Comparison of ENCODE assay signal across 1 cellular context in the genomic region with DNA sequence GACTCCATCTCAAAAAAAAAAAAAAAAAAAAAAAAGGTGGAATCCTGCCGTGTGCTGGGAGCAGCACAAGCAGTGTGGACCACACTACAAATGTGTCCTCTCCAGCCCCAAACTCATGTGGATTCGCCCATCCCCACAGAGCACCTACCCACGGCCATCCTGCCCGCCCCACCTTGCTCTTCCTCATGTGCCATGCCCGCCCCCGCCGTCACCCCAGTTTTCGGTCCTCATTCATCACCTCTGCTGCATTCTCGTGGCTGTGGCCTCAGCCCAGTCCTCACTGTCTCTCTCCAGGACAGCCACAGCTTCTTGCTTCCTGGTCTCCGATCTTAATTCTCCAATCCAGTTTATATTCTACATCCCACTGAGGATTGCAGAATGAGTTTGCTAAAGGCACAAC.
TF ChIP-seq lines count a peak whose summit lies in the region.

No MANE protein-coding gene starts in this region.

TF ChIP-seq in GM12878, 131 proteins besides CTCF, POLR2A, EP300 and RAD21 (continued from another document):
- TF ChIP-seq, protein P1, sequence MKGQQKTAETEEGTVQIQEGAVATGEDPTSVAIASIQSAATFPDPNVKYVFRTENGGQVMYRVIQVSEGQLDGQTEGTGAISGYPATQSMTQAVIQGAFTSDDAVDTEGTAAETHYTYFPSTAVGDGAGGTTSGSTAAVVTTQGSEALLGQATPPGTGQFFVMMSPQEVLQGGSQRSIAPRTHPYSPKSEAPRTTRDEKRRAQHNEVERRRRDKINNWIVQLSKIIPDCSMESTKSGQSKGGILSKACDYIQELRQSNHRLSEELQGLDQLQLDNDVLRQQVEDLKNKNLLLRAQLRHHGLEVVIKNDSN (IDR thresholded peaks at IDR 0.05; ENCODE audit: borderline replicate concordance, extremely low read length, insufficient read depth, low read depth, low read length), result no peak
- TF ChIP-seq KDM1A (IDR thresholded peaks at IDR 0.05; ENCODE audit: borderline replicate concordance) (no peak), SP1 (IDR thresholded peaks at IDR 0.05; ENCODE audit: low read depth, low read length) (no peak), MXI1 (IDR thresholded peaks at IDR 0.05; ENCODE audit: low read depth, low read length) (no peak), RCOR1 (conservative IDR thresholded peaks at IDR 0.05; ENCODE audit: low read depth, low read length) (no peak), RAD51 (IDR thresholded peaks at IDR 0.05) (no peak), ZNF384 (IDR thresholded peaks at IDR 0.05; ENCODE audit: borderline replicate concordance, low read depth, low read length) (no peak), SMARCA5 (IDR thresholded peaks at IDR 0.05) (no peak), SPI1 (IDR thresholded peaks at IDR 0.05; ENCODE audit: borderline replicate concordance, insufficient read depth, low read depth, low read length) (no peak), SRF (IDR thresholded peaks at IDR 0.05; ENCODE audit: low read depth in 2 of 2, low read length in 2 of 2) (no peak), HDGF (IDR thresholded peaks at IDR 0.05) (no peak), BHLHE40 (IDR thresholded peaks at IDR 0.05; ENCODE audit: borderline replicate concordance in 1 of 2, low read depth in 2 of 2, low read length in 1 of 2) (no peak), CHD4 (IDR thresholded peaks at IDR 0.05) (no peak)
- TF ChIP-seq, protein P2, sequence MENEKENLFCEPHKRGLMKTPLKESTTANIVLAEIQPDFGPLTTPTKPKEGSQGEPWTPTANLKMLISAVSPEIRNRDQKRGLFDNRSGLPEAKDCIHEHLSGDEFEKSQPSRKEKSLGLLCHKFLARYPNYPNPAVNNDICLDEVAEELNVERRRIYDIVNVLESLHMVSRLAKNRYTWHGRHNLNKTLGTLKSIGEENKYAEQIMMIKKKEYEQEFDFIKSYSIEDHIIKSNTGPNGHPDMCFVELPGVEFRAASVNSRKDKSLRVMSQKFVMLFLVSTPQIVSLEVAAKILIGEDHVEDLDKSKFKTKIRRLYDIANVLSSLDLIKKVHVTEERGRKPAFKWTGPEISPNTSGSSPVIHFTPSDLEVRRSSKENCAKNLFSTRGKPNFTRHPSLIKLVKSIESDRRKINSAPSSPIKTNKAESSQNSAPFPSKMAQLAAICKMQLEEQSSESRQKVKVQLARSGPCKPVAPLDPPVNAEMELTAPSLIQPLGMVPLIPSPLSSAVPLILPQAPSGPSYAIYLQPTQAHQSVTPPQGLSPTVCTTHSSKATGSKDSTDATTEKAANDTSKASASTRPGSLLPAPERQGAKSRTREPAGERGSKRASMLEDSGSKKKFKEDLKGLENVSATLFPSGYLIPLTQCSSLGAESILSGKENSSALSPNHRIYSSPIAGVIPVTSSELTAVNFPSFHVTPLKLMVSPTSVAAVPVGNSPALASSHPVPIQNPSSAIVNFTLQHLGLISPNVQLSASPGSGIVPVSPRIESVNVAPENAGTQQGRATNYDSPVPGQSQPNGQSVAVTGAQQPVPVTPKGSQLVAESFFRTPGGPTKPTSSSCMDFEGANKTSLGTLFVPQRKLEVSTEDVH (IDR thresholded peaks at IDR 0.05; ENCODE audit: low read depth, partially characterized antibody), result no peak
- TF ChIP-seq, protein P3, sequence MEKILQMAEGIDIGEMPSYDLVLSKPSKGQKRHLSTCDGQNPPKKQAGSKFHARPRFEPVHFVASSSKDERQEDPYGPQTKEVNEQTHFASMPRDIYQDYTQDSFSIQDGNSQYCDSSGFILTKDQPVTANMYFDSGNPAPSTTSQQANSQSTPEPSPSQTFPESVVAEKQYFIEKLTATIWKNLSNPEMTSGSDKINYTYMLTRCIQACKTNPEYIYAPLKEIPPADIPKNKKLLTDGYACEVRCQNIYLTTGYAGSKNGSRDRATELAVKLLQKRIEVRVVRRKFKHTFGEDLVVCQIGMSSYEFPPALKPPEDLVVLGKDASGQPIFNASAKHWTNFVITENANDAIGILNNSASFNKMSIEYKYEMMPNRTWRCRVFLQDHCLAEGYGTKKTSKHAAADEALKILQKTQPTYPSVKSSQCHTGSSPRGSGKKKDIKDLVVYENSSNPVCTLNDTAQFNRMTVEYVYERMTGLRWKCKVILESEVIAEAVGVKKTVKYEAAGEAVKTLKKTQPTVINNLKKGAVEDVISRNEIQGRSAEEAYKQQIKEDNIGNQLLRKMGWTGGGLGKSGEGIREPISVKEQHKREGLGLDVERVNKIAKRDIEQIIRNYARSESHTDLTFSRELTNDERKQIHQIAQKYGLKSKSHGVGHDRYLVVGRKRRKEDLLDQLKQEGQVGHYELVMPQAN (conservative IDR thresholded peaks at IDR 0.05), result no peak
